In genomic region chr6:108558372-108559096, GRCh38 we compare ENCODE assay signal across 8 cellular contexts. TPM values are rescaled to one million over a fixed set of nuclear protein-coding genes. Genes with fewer than 3 reads are reported as not detected.
A peak's percentile ranks its signal among the peaks of the same experiment; 100 is the strongest.
DNase-seq lines count a peak whose midpoint lies in the region; ATAC-seq and TF ChIP-seq lines count a peak whose summit lies in the region.

No MANE protein-coding gene starts in this region.

- H3K27me3 ChIP-seq in suprapubic skin = no peaks in the 10 kb centered on the region

- H3K36me3 Mint-ChIP-seq in activated naive CD8-positive, alpha-beta T cell = no peaks in the 10 kb centered on the region

- WGBS in suprapubic skin = under 1% methylated on average over 56 of the region's 58 CpGs

- ATAC-seq in HG02610 (IDR thresholded peaks at IDR 0.05; ENCODE audit: unreplicated experiment) = peak; percentile 67
- ATAC-seq in SK-N-SH treated with all-trans-retinoic acid at 6 μM for 48 hours = peak; percentile 65

- TF ChIP-seq POLR2A in suprapubic skin (IDR thresholded peaks at IDR 0.05) = no peak

- peaks cover 42% of the 10 kb centered on the region for H3K4me1 ChIP-seq in suprapubic skin

- H3K9me3 ChIP-seq in suprapubic skin = no peaks in the 10 kb centered on the region

- H3K4me3 ChIP-seq in suprapubic skin = peak overlapping the region; percentile 89

- no peaks in the 10 kb centered on the region for H3K27me3 Mint-ChIP-seq in activated naive CD8-positive, alpha-beta T cell

- TF ChIP-seq CTCF in suprapubic skin (IDR thresholded peaks at IDR 0.05) = no peak

- no peaks in the 10 kb centered on the region for H3K36me3 ChIP-seq in suprapubic skin

- no peak for TF ChIP-seq EP300 in suprapubic skin (IDR thresholded peaks at IDR 0.05)

- DNase-seq in GF-D8 (lab: John Stamatoyannopoulos, UW) (peak; percentile 95), NCI-H1092 treated with DMSO at 0.1 percent for 48 hours (lab: John Stamatoyannopoulos, UW) (peak; percentile 94), glomerular endothelial cell (ENCODE audit: extremely low read depth, low read depth, low spot score) (peak; percentile 84), occipital lobe (lab: John Stamatoyannopoulos, UW) (peak; percentile 98), suprapubic skin (ENCODE audit: low spot score in 2 of 2) (peak; percentile 99)

- H3K9me3 Mint-ChIP-seq in activated naive CD8-positive, alpha-beta T cell (ENCODE audit: low read depth) = no peaks in the 10 kb centered on the region

- H3K4me1 Mint-ChIP-seq in activated naive CD8-positive, alpha-beta T cell (ENCODE audit: low read depth) = peaks cover 18% of the 10 kb centered on the region

- H3K27ac ChIP-seq in suprapubic skin = peak overlapping the region; percentile 99

- H3K4me3 Mint-ChIP-seq in activated naive CD8-positive, alpha-beta T cell = peak overlapping the region; percentile 95

- H3K27ac Mint-ChIP-seq in activated naive CD8-positive, alpha-beta T cell = peak overlapping the region; percentile 94

TF ChIP-seq in SK-N-SH treated with all-trans-retinoic acid at 6 μM for 48 hours, 23 proteins besides CTCF, POLR2A, EP300 and RAD21:
- TF ChIP-seq ARNTL (CRISPR knock-in tag; IDR thresholded peaks at IDR 0.05; ENCODE audit: borderline replicate concordance, low read depth) (no peak), ZNF8 (CRISPR knock-in tag; IDR thresholded peaks at IDR 0.05) (no peak), ZC3H10 (CRISPR knock-in tag; IDR thresholded peaks at IDR 0.05) (no peak), ZNF565 (CRISPR knock-in tag; conservative IDR thresholded peaks at IDR 0.05; ENCODE audit: low read depth) (peak; percentile 92; the same call in 1 of the 2 replicates), GLIS3 (CRISPR knock-in tag; IDR thresholded peaks at IDR 0.05) (no peak), SNAI2 (CRISPR knock-in tag; IDR thresholded peaks at IDR 0.05) (0 out of 2 replicates have a peak, but pooled peaks have one; percentile 60), ZFP30 (CRISPR knock-in tag; IDR thresholded peaks at IDR 0.05) (no peak; the same call in 1 of the 2 replicates), PATZ1 (CRISPR knock-in tag; IDR thresholded peaks at IDR 0.05; ENCODE audit: borderline replicate concordance) (no peak), TOX (CRISPR knock-in tag; IDR thresholded peaks at IDR 0.05; ENCODE audit: borderline replicate concordance) (no peak), ZNF70 (CRISPR knock-in tag; IDR thresholded peaks at IDR 0.05) (peak; percentile 46; the same call in 1 of the 2 replicates), PPARA (CRISPR knock-in tag; IDR thresholded peaks at IDR 0.05; ENCODE audit: borderline replicate concordance) (no peak), ZFP3 (CRISPR knock-in tag; IDR thresholded peaks at IDR 0.05) (peak; percentile 98), CSDC2 (CRISPR knock-in tag; IDR thresholded peaks at IDR 0.05) (0 out of 2 replicates have a peak, but pooled peaks have one; percentile 57), ISL1 (CRISPR knock-in tag; IDR thresholded peaks at IDR 0.05) (no peak), CSRNP3 (CRISPR knock-in tag; IDR thresholded peaks at IDR 0.05) (no peak), ESRRG (CRISPR knock-in tag; IDR thresholded peaks at IDR 0.05) (no peak), TCF4 (CRISPR knock-in tag; IDR thresholded peaks at IDR 0.05; ENCODE audit: borderline replicate concordance) (no peak), OSR1 (CRISPR knock-in tag; IDR thresholded peaks at IDR 0.05) (no peak), TSHZ2 (CRISPR knock-in tag; IDR thresholded peaks at IDR 0.05) (peak; percentile 84), CREB5 (CRISPR knock-in tag; IDR thresholded peaks at IDR 0.05; ENCODE audit: low read depth) (peak; percentile 67; the same call in 1 of the 2 replicates), RARB (CRISPR knock-in tag; IDR thresholded peaks at IDR 0.05) (no peak), BACH2 (CRISPR knock-in tag; IDR thresholded peaks at IDR 0.05; ENCODE audit: borderline replicate concordance) (no peak), POU6F1 (CRISPR knock-in tag; IDR thresholded peaks at IDR 0.05; ENCODE audit: borderline replicate concordance, low read depth) (no peak)
TF ChIP-seq in SK-N-SH treated with all-trans-retinoic acid at 6 μM for 48 hours: peak in this region for 7.

RNA-seq across cellular contexts. Expression of gene FOXO3, which starts 2.2 kb away (rescaled TPM):
- total RNA-seq in glomerular endothelial cell = 17.7 and 20.8 TPM in 2 replicates
- total RNA-seq in occipital lobe = 56.0 TPM
- 100 to 1,000 TPM; 103 to 141 (median 121) TPM for total RNA-seq in suprapubic skin

Comparison
In these comparisons a context has a peak if more than half of its experiments do, and no peak if none do; other contexts are left out.
1. Peak in every context shown above with its lines: DNase-seq, ATAC-seq, H3K4me3 ChIP-seq and H3K27ac ChIP-seq.